ENCODE assay signal across 15 cellular contexts in genomic region chr7:156175003-156175402, GRCh38.
DNase-seq lines count a peak whose midpoint lies in the region; ATAC-seq and TF ChIP-seq lines count a peak whose summit lies in the region.
"Had no signal": no experiment of that assay in that cellular context is flagged by ENCODE, and none has a peak within 500 bp of the region (broad histone marks: within the 10 kb centered on the region; RNA-seq: fewer than 3 reads in every experiment).

No MANE protein-coding gene starts in this region.

- ATAC-seq in mucosa of descending colon (no peak), HG02678 (IDR thresholded peaks at IDR 0.05; ENCODE audit: unreplicated experiment) (no peak)
- ATAC-seq: A549 had no signal

- H3K9me3 Mint-ChIP-seq in type B pancreatic cell: no peaks in the 10 kb centered on the region
- H3K9me3 Mint-ChIP-seq: H9 had no signal

- DNase-seq in activated effector memory CD4-positive, alpha-beta T cell treated with anti-CD3 and anti-CD28 coated beads, Interleukin-2, amount 50 U/mL, for 16 hours: peak; percentile 38
- no peak for DNase-seq in activated effector memory CD4-positive, alpha-beta T cell treated with Interleukin-2 at 50 U/mL for 16 hours
- DNase-seq in mesenteric fat pad (ENCODE audit: low spot score) (peak; percentile 75), type B pancreatic cell (ENCODE audit: extremely low spot score, unreplicated experiment) (peak; percentile 45), mucosa of descending colon (no peak), KG1 (lab: John Stamatoyannopoulos, UW) (no peak)
- DNase-seq: AML-193; CD4-positive, alpha-beta memory T cell; DMS153; DMS79; GF-D8; H9 had no signal

- H3K4me3 ChIP-seq in mucosa of descending colon: no peak overlapping the region
- H3K4me3 ChIP-seq: A549 had no signal

- H3K9me3 ChIP-seq in mucosa of descending colon: no peaks in the 10 kb centered on the region
- H3K9me3 ChIP-seq: A549 had no signal

- H3K4me1 ChIP-seq in mucosa of descending colon (ENCODE audit: low read depth): no peaks in the 10 kb centered on the region
- H3K4me1 ChIP-seq: A549 had no signal

- peaks cover 2% of the 10 kb centered on the region for H3K27me3 Mint-ChIP-seq in type B pancreatic cell

- H3K4me3 Mint-ChIP-seq in type B pancreatic cell: no peak overlapping the region
- H3K4me3 Mint-ChIP-seq: CD14-positive monocyte; CD4-positive, alpha-beta memory T cell; H9 had no signal

- no peak for TF ChIP-seq CTCF in type B pancreatic cell (conservative IDR thresholded peaks at IDR 0.05)
- no peak for TF ChIP-seq CTCF in mucosa of descending colon (IDR thresholded peaks at IDR 0.05)

- intact Hi-C loops in mucosa of descending colon (cut with DNase I, micrococcal nuclease): no loop called here

- H3K36me3 Mint-ChIP-seq in type B pancreatic cell: no peaks in the 10 kb centered on the region
- H3K36me3 Mint-ChIP-seq: CD14-positive monocyte; CD4-positive, alpha-beta memory T cell had no signal

- no peaks in the 10 kb centered on the region for H3K36me3 ChIP-seq in mucosa of descending colon (ENCODE audit: low read depth)

- H3K27ac Mint-ChIP-seq in type B pancreatic cell: no peak overlapping the region
- H3K27ac Mint-ChIP-seq: CD14-positive monocyte; CD4-positive, alpha-beta memory T cell; H9 had no signal

- H3K4me1 Mint-ChIP-seq in type B pancreatic cell (ENCODE audit: unreplicated experiment): no peaks in the 10 kb centered on the region
- H3K4me1 Mint-ChIP-seq: CD4-positive, alpha-beta memory T cell; H9 had no signal

Comparison
In these comparisons a context has a peak if more than half of its experiments do, and no peak if none do; other contexts are left out.
1. DNase-seq: peak in activated effector memory CD4-positive, alpha-beta T cell treated with anti-CD3 and anti-CD28 coated beads, Interleukin-2, amount 50 U/mL, for 16 hours (single experiment), mesenteric fat pad (single experiment) and type B pancreatic cell (single experiment); none in activated effector memory CD4-positive, alpha-beta T cell treated with Interleukin-2 at 50 U/mL for 16 hours (single experiment), mucosa of descending colon (0 of 3) and KG1 (single experiment).